1 cellular context compared by ENCODE assay signal in genomic region chr11:134223836-134224709, GRCh38.
TF ChIP-seq lines count a peak whose summit lies in the region.

Gene NCAPD3, minus strand, starts transcription at chr11:134223967. Its CDS starts 41 bp downstream, at chr11:134223926.
Gene VPS26B, plus strand, starts transcription at chr11:134224671. Its CDS starts 452 bp downstream, at chr11:134225123.

TF ChIP-seq in K562, 482 proteins besides CTCF, POLR2A, EP300 and RAD21 (continued from another document):
- peak; percentile 93 for TF ChIP-seq HDAC2 (IDR thresholded peaks at IDR 0.05)
- no peak for TF ChIP-seq EWSR1 (IDR thresholded peaks at IDR 0.05; ENCODE audit: borderline replicate concordance, low read depth, partially characterized antibody)
- TF ChIP-seq MAFK (IDR thresholded peaks at IDR 0.05; ENCODE audit: low read length): no peak
- TF ChIP-seq KLF10 (CRISPR knock-in tag; IDR thresholded peaks at IDR 0.05): no peak
- TF ChIP-seq FUS (optimal IDR thresholded peaks at IDR 0.05; ENCODE audit: low read depth, low read length): no peak
- TF ChIP-seq ZNF696 (CRISPR knock-in tag; conservative IDR thresholded peaks at IDR 0.05): no peak
- no peak for TF ChIP-seq TFE3 (CRISPR knock-in tag; IDR thresholded peaks at IDR 0.05)
- no peak for TF ChIP-seq ARID3A (IDR thresholded peaks at IDR 0.05; ENCODE audit: borderline replicate concordance, low read depth, low read length)
- TF ChIP-seq ARID3B (CRISPR knock-in tag; IDR thresholded peaks at IDR 0.05; ENCODE audit: borderline replicate concordance): no peak
- no peak for TF ChIP-seq ZEB2 (IDR thresholded peaks at IDR 0.05)
- TF ChIP-seq COPS2 (conservative IDR thresholded peaks at IDR 0.05): no peak
- TF ChIP-seq IRF2 (CRISPR knock-in tag; IDR thresholded peaks at IDR 0.05): no peak
- peak; percentile 24; the same call in 1 of the 2 replicates for TF ChIP-seq KLF1 (tag; IDR thresholded peaks at IDR 0.05)
- no peak for TF ChIP-seq FOXA3 (CRISPR knock-in tag; conservative IDR thresholded peaks at IDR 0.05 in 1 of 2, IDR thresholded peaks at IDR 0.05 in 1 of 2)
- no peak for TF ChIP-seq SMC3 (conservative IDR thresholded peaks at IDR 0.05; ENCODE audit: insufficient read depth, low read depth, low read length)
- TF ChIP-seq ZNF395 (CRISPR knock-in tag; IDR thresholded peaks at IDR 0.05): no peak
- no peak for TF ChIP-seq XRCC3 (IDR thresholded peaks at IDR 0.05)
- peak; percentile 96 for TF ChIP-seq SUPT5H (IDR thresholded peaks at IDR 0.05)
- TF ChIP-seq GTF2E2 (tag; IDR thresholded peaks at IDR 0.05): no peak; the same call in 1 of the 2 replicates
- TF ChIP-seq CREM (IDR thresholded peaks at IDR 0.05; ENCODE audit: low read depth): peak; percentile 41; the same call in 1 of the 2 replicates
- peak in 1 of 2 experiments; percentile 16; a peak in 1 of 3 replicates for TF ChIP-seq CBX3 (IDR thresholded peaks at IDR 0.05; ENCODE audit: borderline replicate concordance in 1 of 2, low read length in 2 of 2)
- TF ChIP-seq ZNF740 (CRISPR knock-in tag; IDR thresholded peaks at IDR 0.05): no peak
- no peak for TF ChIP-seq ZNF740 (tag; IDR thresholded peaks at IDR 0.05)
- no peak for TF ChIP-seq FOXK1 (CRISPR knock-in tag; IDR thresholded peaks at IDR 0.05; ENCODE audit: borderline replicate concordance)
- no peak for TF ChIP-seq ZFP30 (CRISPR knock-in tag; IDR thresholded peaks at IDR 0.05; ENCODE audit: borderline replicate concordance)
- TF ChIP-seq ZBTB8A (IDR thresholded peaks at IDR 0.05; ENCODE audit: partially characterized antibody): no peak
- TF ChIP-seq ZNF436 (CRISPR knock-in tag; IDR thresholded peaks at IDR 0.05): peak; percentile 12; the same call in 1 of the 2 replicates
- no peak for TF ChIP-seq HMG20B (CRISPR knock-in tag; IDR thresholded peaks at IDR 0.05)
- no peak for TF ChIP-seq ILK (tag; IDR thresholded peaks at IDR 0.05; ENCODE audit: borderline replicate concordance, low read depth)
- no peak for TF ChIP-seq SMARCE1 (IDR thresholded peaks at IDR 0.05)
- 0 out of 2 replicates have a peak, but pooled peaks have one; percentile 56 for TF ChIP-seq ZNF592 (IDR thresholded peaks at IDR 0.05)
- TF ChIP-seq ZNF140 (CRISPR knock-in tag; IDR thresholded peaks at IDR 0.05): no peak
- 0 out of 2 replicates have a peak, but pooled peaks have one; percentile 79 for TF ChIP-seq TGIF2 (CRISPR knock-in tag; IDR thresholded peaks at IDR 0.05)
- TF ChIP-seq SIRT6 (IDR thresholded peaks at IDR 0.05; ENCODE audit: low read depth, low read length): no peak
- no peak for TF ChIP-seq RBM39 (optimal IDR thresholded peaks at IDR 0.05; ENCODE audit: low read depth, low read length)
- TF ChIP-seq ZNF174 (CRISPR knock-in tag; IDR thresholded peaks at IDR 0.05): no peak
- TF ChIP-seq ELK1 (CRISPR knock-in tag; IDR thresholded peaks at IDR 0.05): no peak
- no peak for TF ChIP-seq ZNF655 (CRISPR knock-in tag; IDR thresholded peaks at IDR 0.05)
- no peak for TF ChIP-seq ZBTB5 (IDR thresholded peaks at IDR 0.05)
- TF ChIP-seq E2F8 (IDR thresholded peaks at IDR 0.05; ENCODE audit: low read depth, partially characterized antibody): peak; percentile 57
- TF ChIP-seq RBM34 (IDR thresholded peaks at IDR 0.05; ENCODE audit: borderline replicate concordance, insufficient read depth, low read length): no peak
- no peak; the same call in 1 of the 2 replicates for TF ChIP-seq ILF3 (IDR thresholded peaks at IDR 0.05; ENCODE audit: borderline replicate concordance)
- TF ChIP-seq NFATC3 (IDR thresholded peaks at IDR 0.05): no peak
- TF ChIP-seq PML (IDR thresholded peaks at IDR 0.05; ENCODE audit: low read length): peak; percentile 91
